In genomic region chr1:25169610-25170009, GRCh38 we compare ENCODE assay signal across 14 cellular contexts.
"Had no signal": no experiment of that assay in that cellular context is flagged by ENCODE, and none has a peak within 500 bp of the region (broad histone marks: within the 10 kb centered on the region; RNA-seq: fewer than 3 reads in every experiment).

No MANE protein-coding gene starts in this region.

- H3K27me3 ChIP-seq: sigmoid colon had no signal

- H3K36me3 ChIP-seq: sigmoid colon had no signal

- H3K9me3 Mint-ChIP-seq: type B pancreatic cell had no signal

- H3K4me3 ChIP-seq: sigmoid colon, skin epidermis had no signal

- H3K4me1 ChIP-seq: parathyroid adenoma, sigmoid colon had no signal

- H3K36me3 Mint-ChIP-seq: natural killer cell treated with Interleukin-12 subunit alpha and Interleukin-12 subunit beta and Interleukin-15 and Interleukin-18, amount 100 ng/mL, for 72 hours; type B pancreatic cell had no signal

- H3K4me3 Mint-ChIP-seq: dendritic cell treated with granulocyte-macrophage colony-stimulating factor and Interleukin-4, amounts not matched to agents 40 ng/mL and 50 ng/mL, for 4 days; natural killer cell treated with Interleukin-12 subunit alpha and Interleukin-12 subunit beta and Interleukin-15 and Interleukin-18, amount 100 ng/mL, for 72 hours; type B pancreatic cell had no signal

- H3K9ac ChIP-seq: parathyroid adenoma had no signal

- H3K79me2 ChIP-seq: parathyroid adenoma had no signal

- H3K27me3 Mint-ChIP-seq: dendritic cell treated with granulocyte-macrophage colony-stimulating factor and Interleukin-4, amounts not matched to agents 40 ng/mL and 50 ng/mL, for 4 days; type B pancreatic cell had no signal

- H3K27ac ChIP-seq: parathyroid adenoma, sigmoid colon, skin epidermis had no signal

- DNase-seq: erythroblast; foreskin melanocyte; head of caudate nucleus; hippocampal formation; mesendoderm; occipital lobe; sigmoid colon; stimulated activated CD4-positive, alpha-beta T cell treated with anti-CD3 and anti-CD28 coated beads, Interleukin-12 subunit alpha, Interleukin-12 subunit beta, amount 100 ng/mL, for 4 hours; stimulated activated naive CD4-positive, alpha-beta T cell treated with Interleukin-2 at 50 U/mL for 16 hours had no signal

- H2AFZ ChIP-seq: parathyroid adenoma had no signal

- H3K27ac Mint-ChIP-seq: dendritic cell treated with granulocyte-macrophage colony-stimulating factor and Interleukin-4, amounts not matched to agents 40 ng/mL and 50 ng/mL, for 4 days; natural killer cell treated with Interleukin-12 subunit alpha and Interleukin-12 subunit beta and Interleukin-15 and Interleukin-18, amount 100 ng/mL, for 72 hours had no signal

- H3K9me3 ChIP-seq: sigmoid colon had no signal
